In genomic region chr10:63266337-63267327, GRCh38 we compare ENCODE assay signal across 8 cellular contexts.
DNase-seq lines count a peak whose midpoint lies in the region; ATAC-seq, FAIRE-seq and TF ChIP-seq lines count a peak whose summit lies in the region.

No MANE protein-coding gene starts in this region.

- TF ChIP-seq CTCF in GM06990 (IDR thresholded peaks at IDR 0.05; ENCODE audit: insufficient read depth, low read length, poor library complexity, severe bottlenecking) (no peak), neutrophil (IDR thresholded peaks at IDR 0.05) (no peak)

- peak overlapping the region; percentile 95 for H3K27ac ChIP-seq in neutrophil

- no peak for FAIRE-seq in GM12891 (lab: Jason Lieb, UNC)

- no peak for ATAC-seq in HG02970 (IDR thresholded peaks at IDR 0.05; ENCODE audit: low FRiP score, unreplicated experiment)

- H3K27me3 ChIP-seq in GM06990 (replicated peaks; ENCODE audit: control insufficient read depth, insufficient read depth, low read length): no peaks in the 10 kb centered on the region
- H3K27me3 ChIP-seq in NT2/D1 (ENCODE audit: insufficient read depth, insufficient read length): no peaks in the 10 kb centered on the region
- no peaks in the 10 kb centered on the region for H3K27me3 ChIP-seq in endocrine pancreas (ENCODE audit: control insufficient read depth, insufficient read depth, low read length)
- H3K27me3 ChIP-seq in neutrophil: no peaks in the 10 kb centered on the region

- H3K36me3 ChIP-seq in GM06990 (ENCODE audit: control insufficient read depth, insufficient read depth, low read length) (no peaks in the 10 kb centered on the region), NT2/D1 (ENCODE audit: insufficient read depth, insufficient read length, low read length) (peaks cover 5% of the 10 kb centered on the region), endocrine pancreas (ENCODE audit: control insufficient read depth, insufficient read depth, low read length) (no peaks in the 10 kb centered on the region), neutrophil (peaks cover 7% of the 10 kb centered on the region)

- H3K9ac ChIP-seq in NT2/D1 (ENCODE audit: insufficient read length, low read depth) (peak overlapping the region; percentile 67), endocrine pancreas (ENCODE audit: control insufficient read depth, insufficient read depth, low read length) (no peak overlapping the region)

- H3K9me3 ChIP-seq in NT2/D1 (ENCODE audit: insufficient read depth, low read length) (no peaks in the 10 kb centered on the region), endocrine pancreas (ENCODE audit: control insufficient read depth, low read length) (no peaks in the 10 kb centered on the region), neutrophil (no peaks in the 10 kb centered on the region)

- H3K4me3 ChIP-seq in GM06990 (replicated peaks; ENCODE audit: low read depth, low read length) (peak overlapping the region; percentile 76), NT2/D1 (ENCODE audit: insufficient read length, low read depth) (peak overlapping the region; percentile 59), endocrine pancreas (ENCODE audit: control insufficient read depth, insufficient read depth, low read length) (peak overlapping the region; percentile 100), neutrophil (ENCODE audit: low read depth in 1 of 2, low read length in 1 of 2) (peak overlapping the region; percentile 81 to 87)

- H3K4me1 ChIP-seq in NT2/D1 (ENCODE audit: insufficient read depth, insufficient read length) (no peaks in the 10 kb centered on the region), endocrine pancreas (ENCODE audit: control insufficient read depth, insufficient read depth, low read length) (peaks cover 14% of the 10 kb centered on the region), neutrophil (ENCODE audit: control insufficient read depth in 1 of 2, insufficient read depth in 1 of 2, low read depth in 1 of 2, low read length in 1 of 2) (peaks cover 42 to 43% of the 10 kb centered on the region in 2 experiments)

- no peak for TF ChIP-seq POLR2A in GM12891 (IDR thresholded peaks at IDR 0.05; ENCODE audit: low read depth, low read length)

- no peak for DNase-seq in GM06990 (ENCODE audit: extremely low read depth, insufficient read length)
- DNase-seq in NT2/D1 (ENCODE audit: low read depth, low spot score): no peak
- no peak for DNase-seq in NCI-H146 (lab: John Stamatoyannopoulos, UW)
- no peak for DNase-seq in epidermal melanocyte (ENCODE audit: insufficient read length, low spot score)
- DNase-seq in GM12891 (ENCODE audit: insufficient read length, low spot score): no peak

TF ChIP-seq in GM12891, 5 proteins besides CTCF, POLR2A, EP300 and RAD21:
- TF ChIP-seq POLR2AphosphoS5 (IDR thresholded peaks at IDR 0.05; ENCODE audit: low read depth, low read length) (no peak), PAX5 (IDR thresholded peaks at IDR 0.05; ENCODE audit: insufficient read depth, low read length, severe bottlenecking) (no peak), POU2F2 (IDR thresholded peaks at IDR 0.05; ENCODE audit: low read depth, low read length) (no peak), TAF1 (IDR thresholded peaks at IDR 0.05; ENCODE audit: low read depth, low read length) (no peak), SPI1 (IDR thresholded peaks at IDR 0.05; ENCODE audit: low read depth, low read length) (no peak)
